Comparison of ENCODE assay signal across 22 cellular contexts in genomic region chr6:12606616-12607015, GRCh38.
DNase-seq lines count a peak whose midpoint lies in the region; ATAC-seq, FAIRE-seq and TF ChIP-seq lines count a peak whose summit lies in the region.
"Had no signal": no experiment of that assay in that cellular context is flagged by ENCODE, and none has a peak within 500 bp of the region (broad histone marks: within the 10 kb centered on the region; RNA-seq: fewer than 3 reads in every experiment).

No MANE protein-coding gene starts in this region.

- H3K36me3 ChIP-seq in KMS-11 (ENCODE audit: insufficient read depth): no peaks in the 10 kb centered on the region
- no peaks in the 10 kb centered on the region for H3K36me3 ChIP-seq in GM12878 (ENCODE audit: control insufficient read depth in 2 of 2, insufficient read depth in 2 of 2, low read length in 1 of 2)
- H3K36me3 ChIP-seq in mesendoderm (ENCODE audit: control insufficient read depth, insufficient read depth, low read length): no peaks in the 10 kb centered on the region
- H3K36me3 ChIP-seq: BE2C had no signal

- WGBS in GM12878 (ENCODE audit: insufficient coverage, insufficient replicate concordance, low lambda C conversion rate, missing lambda C conversion rate): 87% methylated on average over 6 of the region's 6 CpGs
- WGBS in mesendoderm (ENCODE audit: extremely low coverage, insufficient coverage, low lambda C conversion rate): no CpG with 5 or more reads among the region's 6 CpGs

- FAIRE-seq in GM12892 (lab: Jason Lieb, UNC): peak; percentile 66
- FAIRE-seq in GM12878 (lab: Jason Lieb, UNC): no peak
- FAIRE-seq: A549, D721Med, G401.6, HepG2, HTR-8/SVneo had no signal

- H3K4me3 ChIP-seq in KMS-11 (IDR thresholded peaks at IDR 0.05; ENCODE audit: insufficient read depth, low read depth, low read length): no peak overlapping the region
- no peak overlapping the region for H3K4me3 ChIP-seq in GM12878
- no peak overlapping the region for H3K4me3 ChIP-seq in mesendoderm (ENCODE audit: low read length)
- H3K4me3 ChIP-seq: A549 had no signal

- no peak overlapping the region for H4K8ac ChIP-seq in mesendoderm (ENCODE audit: low read depth, low read length)

- no peak overlapping the region for H2BK120ac ChIP-seq in mesendoderm (ENCODE audit: low read depth, low read length)

- TF ChIP-seq EP300 in GM12878 (IDR thresholded peaks at IDR 0.05; ENCODE audit: borderline replicate concordance in 1 of 2, control insufficient read depth in 1 of 2, low read depth in 2 of 2, low read length in 2 of 2): no peak

- H3K4me2 ChIP-seq in KMS-11 (no peak overlapping the region), GM12878 (ENCODE audit: control insufficient read depth, insufficient read depth) (peak overlapping the region; percentile 74; the same call in 1 of the 2 replicates), mesendoderm (ENCODE audit: low read length) (no peak overlapping the region)

- H3K79me1 ChIP-seq in mesendoderm (ENCODE audit: low read length): no peaks in the 10 kb centered on the region

- H4K20me1 ChIP-seq in KMS-11 (ENCODE audit: insufficient read depth) (no peaks in the 10 kb centered on the region; the same call in 1 of the 2 replicates), GM12878 (ENCODE audit: control insufficient read depth, insufficient read depth) (no peaks in the 10 kb centered on the region)

- no peak overlapping the region for H4K5ac ChIP-seq in mesendoderm (ENCODE audit: low read length)

- no peak for TF ChIP-seq POLR2A in GM12892 (IDR thresholded peaks at IDR 0.05; ENCODE audit: low read depth, low read length)
- no peak for TF ChIP-seq POLR2A in GM12878 (IDR thresholded peaks at IDR 0.05; ENCODE audit: low read depth, low read length)

- in situ Hi-C loops in GM12878 (cut with MboI): loop anchor here (5.0 to 10.0 kb wide), 6 partner anchors 249 to 1019 kb away; partner anchors contain the start of gene HIVEP1

- ATAC-seq in GM12878 (no peak), GM21447 (IDR thresholded peaks at IDR 0.05; ENCODE audit: unreplicated experiment) (no peak)

- TF ChIP-seq RAD21 in GM12878 (IDR thresholded peaks at IDR 0.05; ENCODE audit: insufficient read depth, low read depth, low read length): no peak

- SMC1A ChIA-PET in GM12878 (lab: Charles Lee; ENCODE audit: uncharacterized antibody, unreplicated experiment): interaction anchor here (0.6 to 11.1 kb wide), 32 partner anchors 9 to 1031 kb away, joined by 3 to 382 read pairs (median 5); partner anchors contain the start of gene EDN1

- RAD21 ChIA-PET in GM12878 (lab: Charles Lee; ENCODE audit: unreplicated experiment): interaction anchor here (0.6 to 11.7 kb wide), 27 partner anchors 11 to 1489 kb away, joined by 3 to 384 read pairs (median 5); partner anchors contain the start of gene EDN1

- H2AK5ac ChIP-seq in mesendoderm (ENCODE audit: low read length): no peak overlapping the region

- no peak overlapping the region for H3K18ac ChIP-seq in mesendoderm (ENCODE audit: low read length)

- peak overlapping the region; percentile 61 for H2AFZ ChIP-seq in KMS-11 (ENCODE audit: low read depth)
- H2AFZ ChIP-seq in GM12878 (ENCODE audit: control insufficient read depth, low read depth, low read length): no peak overlapping the region

- H3K9me3 ChIP-seq in GM12878 (replicated peaks; ENCODE audit: control insufficient read depth, insufficient read depth, low read length): no peaks in the 10 kb centered on the region
- H3K9me3 ChIP-seq: A549, BE2C had no signal

- H3K4ac ChIP-seq in mesendoderm (ENCODE audit: low read depth, low read length): no peak overlapping the region

- intact Hi-C loops in GM12878 (cut with micrococcal nuclease; ENCODE audit: unreplicated experiment): loop anchor here (1.0 to 10.0 kb wide), 3 partner anchors 593 to 882 kb away; no protein-coding TSS in a partner anchor

- H2BK15ac ChIP-seq in mesendoderm (replicated peaks; ENCODE audit: low read depth): no peak overlapping the region

- BruUV-seq in GM12878 (replicated peaks; lab: Mats Ljungman, UMichigan): no TSS peak

- TF ChIP-seq CTCF in KMS-11 (conservative IDR thresholded peaks at IDR 0.05; ENCODE audit: low read depth, low read length) (no peak), GM12878 (IDR thresholded peaks at IDR 0.05 in 2 of 3, conservative IDR thresholded peaks at IDR 0.05 in 1 of 3; ENCODE audit: control insufficient read depth in 2 of 3, extremely low read depth in 1 of 3, insufficient read depth in 1 of 3, low read depth in 3 of 3, low read length in 3 of 3) (no peak)

- H3K9ac ChIP-seq in KMS-11 (no peak overlapping the region), GM12878 (ENCODE audit: control insufficient read depth, insufficient read depth, low read length) (no peak overlapping the region), mesendoderm (ENCODE audit: low read length) (no peak overlapping the region)

- no peak overlapping the region for H3K27ac ChIP-seq in KMS-11
- H3K27ac ChIP-seq in GM12878 (ENCODE audit: control insufficient read depth, insufficient read depth): peak overlapping the region; percentile 41; the same call in 1 of the 2 replicates
- peak overlapping the region; percentile 8 for H3K27ac ChIP-seq in mesendoderm (ENCODE audit: low read depth, low read length)
- H3K27ac ChIP-seq: C4-2B had no signal

- H3K27me3 ChIP-seq in KMS-11 (ENCODE audit: insufficient read depth, low read depth): no peaks in the 10 kb centered on the region
- H3K27me3 ChIP-seq in GM12878 (replicated peaks in 1 of 2; ENCODE audit: control insufficient read depth in 2 of 2, insufficient read depth in 2 of 2, low read length in 1 of 2): no peaks in the 10 kb centered on the region
- no peaks in the 10 kb centered on the region for H3K27me3 ChIP-seq in mesendoderm (ENCODE audit: insufficient read depth, low read length, poor library complexity)

- H3K4me1 ChIP-seq in KMS-11 (ENCODE audit: low read depth, poor library complexity, severe bottlenecking): no peaks in the 10 kb centered on the region
- H3K4me1 ChIP-seq in GM12878 (ENCODE audit: control insufficient read depth, insufficient read depth, low read length): peaks cover 46% of the 10 kb centered on the region
- peaks cover 6% of the 10 kb centered on the region for H3K4me1 ChIP-seq in mesendoderm (ENCODE audit: control insufficient read depth, low read depth, low read length)
- H3K4me1 ChIP-seq: BE2C had no signal

- H2BK5ac ChIP-seq in mesendoderm (ENCODE audit: low read length): no peak overlapping the region

- CTCF ChIA-PET in GM12878 (lab: Yijun Ruan, JAX): interaction anchor here (0.5 to 12.4 kb wide), 43 partner anchors 11 to 1025 kb away, joined by 3 to 403 read pairs (median 4); partner anchors contain the start of gene EDN1

- DNase-seq in GM12892 (ENCODE audit: insufficient read length) (no peak), GM12878 (ENCODE audit: low read depth, low spot score) (no peak), mesendoderm (peak; percentile 63), MV-4-11 (lab: John Stamatoyannopoulos, UW) (no peak), globus pallidus (ENCODE audit: low spot score) (no peak), Kasumi-1 (lab: John Stamatoyannopoulos, UW) (no peak)
- DNase-seq: BE2C; CD4-positive, alpha-beta memory T cell; COR-L47; DMS153; DMS79 treated with DMSO at 0.1 percent for 48 hours; EL; GOT3; H9 had no signal

- POLR2A ChIA-PET in GM12878 (lab: Charles Lee): interaction anchor here (0.6 to 4.4 kb wide), 7 partner anchors 29 to 952 kb away, joined by 4 to 27 read pairs (median 5); partner anchors contain the start of gene EDN1

- H3K79me2 ChIP-seq in KMS-11 (ENCODE audit: insufficient read depth, low read depth) (no peaks in the 10 kb centered on the region), GM12878 (ENCODE audit: control insufficient read depth, insufficient read depth, low read length) (no peaks in the 10 kb centered on the region), mesendoderm (ENCODE audit: control insufficient read depth, insufficient read depth, low read length) (no peaks in the 10 kb centered on the region)

- no peak overlapping the region for H3K23ac ChIP-seq in mesendoderm (ENCODE audit: low read length)

- H3K56ac ChIP-seq in mesendoderm (ENCODE audit: low read length): no peak overlapping the region

TF ChIP-seq in GM12878, 131 proteins besides CTCF, POLR2A, EP300 and RAD21:
- TF ChIP-seq MLLT1 (IDR thresholded peaks at IDR 0.05): peak; percentile 15; the same call in 1 of the 2 replicates
- TF ChIP-seq IKZF2 (IDR thresholded peaks at IDR 0.05): no peak
- no peak for TF ChIP-seq REST (IDR thresholded peaks at IDR 0.05; ENCODE audit: low read depth, low read length)
